Comparison of ENCODE assay signal across 23 cellular contexts in genomic region chr7:41574377-41574776, GRCh38.
A peak's percentile ranks its signal among the peaks of the same experiment; 100 is the strongest.
DNase-seq lines count a peak whose midpoint lies in the region; ATAC-seq and TF ChIP-seq lines count a peak whose summit lies in the region.
"Had no signal": no experiment of that assay in that cellular context is flagged by ENCODE, and none has a peak within 500 bp of the region (broad histone marks: within the 10 kb centered on the region; RNA-seq: fewer than 3 reads in every experiment).

No MANE protein-coding gene starts in this region.

- DNase-seq in AG09309 (ENCODE audit: low read depth) (peak; percentile 8), HT1080 (ENCODE audit: low read depth) (peak; percentile 11), astrocyte of the spinal cord (ENCODE audit: low read depth, low spot score) (peak; percentile 15), hepatic stellate cell (ENCODE audit: low spot score) (peak; percentile 35), RPMI8226 (no peak), GM20000 (ENCODE audit: low spot score) (no peak)
- DNase-seq: activated CD4-positive, alpha-beta T cell treated with anti-CD3 and anti-CD28 coated beads, Interleukin-2, amount 50 U/mL, for 1 hour; activated CD8-positive, alpha-beta memory T cell treated with anti-CD3 and anti-CD28 coated beads, Interleukin-2, amount 50 U/mL, for 48 hours; activated naive CD8-positive, alpha-beta T cell treated with anti-CD3 and anti-CD28 coated beads, Interleukin-2, amount 50 U/mL, for 24 hours; CD8-positive, alpha-beta memory T cell; DMS79; midbrain; MM.1S; NCI-H146; NCI-H2171; SHP77 treated with DMSO at 0.1 percent for 48 hours; sigmoid colon; stimulated activated CD4-positive, alpha-beta T cell treated with anti-CD3 and anti-CD28 coated beads, Interleukin-1b, Interleukin-23, amount 100 ng/mL, for 48 hours; stimulated activated naive B cell treated with anti-CD40 and anti-IgM and Interleukin-4, amounts not matched to agents 10 μg/mL and 1 μg/mL and 100 μg/mL, for 72 hours; tibial artery had no signal

- in situ Hi-C loops in astrocyte of the spinal cord (cut with HindIII; ENCODE audit: low sequenced_read_pairs), result no loop called here

- H3K4me3 ChIP-seq in AG09309 (ENCODE audit: control insufficient read depth, low read depth, low read length) (no peak overlapping the region), astrocyte of the spinal cord (ENCODE audit: low read depth, low read length) (no peak overlapping the region)
- H3K4me3 ChIP-seq: cardiac muscle cell, sigmoid colon, tibial artery had no signal

- ATAC-seq in GM18870 (IDR thresholded peaks at IDR 0.05; ENCODE audit: unreplicated experiment) (no peak), GM21576 (IDR thresholded peaks at IDR 0.05; ENCODE audit: unreplicated experiment) (no peak)
- ATAC-seq: activated naive CD8-positive, alpha-beta T cell treated with anti-CD3 and anti-CD28 coated beads, Interleukin-2, amount 50 U/mL, for 24 hours; stimulated activated naive B cell treated with anti-CD40 and anti-IgM and Interleukin-4, amounts not matched to agents 10 μg/mL and 1 μg/mL and 100 μg/mL, for 72 hours had no signal

- TF ChIP-seq CTCF in AG09309 (IDR thresholded peaks at IDR 0.05; ENCODE audit: control insufficient read depth, insufficient read depth, low read depth, low read length, missing control alignments) (no peak), astrocyte of the spinal cord (IDR thresholded peaks at IDR 0.05; ENCODE audit: low read depth, low read length) (no peak), GM20000 (IDR thresholded peaks at IDR 0.05; ENCODE audit: extremely low read depth, missing control alignments) (no peak)

Comparison
In these comparisons a context has a peak if more than half of its experiments do, and no peak if none do; other contexts are left out.
1. DNase-seq: peak in AG09309 (single experiment), HT1080 (single experiment), astrocyte of the spinal cord (single experiment) and hepatic stellate cell (single experiment); none in RPMI8226 (single experiment) and GM20000 (single experiment).